In the genomic region with DNA sequence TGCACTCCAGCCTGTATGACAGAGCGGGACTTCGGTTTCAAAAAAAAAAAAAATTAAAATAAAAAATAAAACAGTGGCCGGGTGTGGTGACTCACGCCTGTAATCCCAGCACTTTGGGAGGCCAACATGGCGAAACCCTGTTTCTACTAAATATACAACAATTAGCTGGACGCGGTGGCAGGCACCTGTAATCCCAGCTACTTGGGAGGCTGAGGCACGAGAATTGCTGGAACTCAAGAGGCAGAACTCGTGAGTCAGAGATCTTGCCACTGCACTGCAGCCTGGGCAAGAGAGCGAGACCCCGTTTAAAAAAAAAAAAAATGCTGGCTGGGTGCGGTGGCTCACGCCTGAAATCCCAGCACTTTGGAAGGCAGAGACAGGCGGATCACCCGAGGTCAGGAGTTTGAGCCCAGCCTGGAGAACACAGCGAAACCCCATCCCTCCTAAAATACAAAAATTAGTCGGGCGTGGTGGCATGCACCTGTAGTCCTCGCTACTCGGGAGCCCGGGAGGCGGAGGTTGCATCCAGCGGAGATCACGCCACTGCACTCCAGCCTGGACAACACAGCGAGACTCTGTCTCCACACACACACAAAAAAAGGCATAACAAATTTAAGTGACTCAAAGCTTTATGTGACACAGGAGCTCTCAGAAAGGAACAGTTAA, we compare ENCODE assay signal across 10 cellular contexts. TPM values are rescaled to one million over a fixed set of nuclear protein-coding genes. Genes with fewer than 3 reads are reported as not detected.
DNase-seq lines count a peak whose midpoint lies in the region; ATAC-seq, FAIRE-seq and TF ChIP-seq lines count a peak whose summit lies in the region.
"Had no signal": no experiment of that assay in that cellular context is flagged by ENCODE, and none has a peak within 500 bp of the region (broad histone marks: within the 10 kb centered on the region; RNA-seq: fewer than 3 reads in every experiment).

No MANE protein-coding gene starts in this region.

- intact Hi-C loops in GM12878 (cut with micrococcal nuclease; ENCODE audit: unreplicated experiment): no loop called here

- in situ Hi-C loops in GM12878 (cut with MboI): no loop called here

- no peak overlapping the region for H3K4me3 ChIP-seq in CD8-positive, alpha-beta memory T cell (ENCODE audit: low read length)
- H3K4me3 ChIP-seq in HUES64 (ENCODE audit: low read length) (peak overlapping the region; percentile 94), GM12878 (no peak overlapping the region)

- H3K9ac ChIP-seq in HUES64 (ENCODE audit: low read depth, low read length) (peak overlapping the region; percentile 99; the same call in 1 of the 2 replicates), GM12878 (ENCODE audit: control insufficient read depth, insufficient read depth, low read length) (peak overlapping the region; percentile 91; the same call in 1 of the 2 replicates)

- H3K36me3 Mint-ChIP-seq in CD8-positive, alpha-beta memory T cell: peaks cover 3 to 35% (median 9%) of the 10 kb centered on the region in 3 donors
- H3K36me3 Mint-ChIP-seq in natural killer cell treated with Interleukin-12 subunit alpha and Interleukin-12 subunit beta and Interleukin-15 and Interleukin-18, amount 100 ng/mL, for 72 hours: peaks cover 25% of the 10 kb centered on the region

- ATAC-seq in GM12878: no peak
- no peak for ATAC-seq in natural killer cell treated with Interleukin-12 subunit alpha and Interleukin-12 subunit beta and Interleukin-15 and Interleukin-18, amount 100 ng/mL, for 72 hours
- ATAC-seq in HG02870 (IDR thresholded peaks at IDR 0.05; ENCODE audit: unreplicated experiment): no peak

- no peak for FAIRE-seq in GM12878 (lab: Jason Lieb, UNC)

- no peaks in the 10 kb centered on the region for H3K9me3 ChIP-seq in CD8-positive, alpha-beta memory T cell (ENCODE audit: low read length)
- H3K9me3 ChIP-seq in HUES64 (ENCODE audit: insufficient read depth, low read depth, low read length) (no peaks in the 10 kb centered on the region), GM12878 (replicated peaks; ENCODE audit: control insufficient read depth, insufficient read depth, low read length) (no peaks in the 10 kb centered on the region)

- peak overlapping the region; percentile 41 to 91 (median 67) for H3K4me3 Mint-ChIP-seq in CD8-positive, alpha-beta memory T cell
- H3K4me3 Mint-ChIP-seq in natural killer cell treated with Interleukin-12 subunit alpha and Interleukin-12 subunit beta and Interleukin-15 and Interleukin-18, amount 100 ng/mL, for 72 hours: peak overlapping the region; percentile 38

- TF ChIP-seq RAD21 in GM12878 (IDR thresholded peaks at IDR 0.05; ENCODE audit: insufficient read depth, low read depth, low read length): no peak

- BruUV-seq in GM12878 (replicated peaks; lab: Mats Ljungman, UMichigan): no TSS peak

- H3K4me1 ChIP-seq in CD8-positive, alpha-beta memory T cell (ENCODE audit: insufficient read depth, low read length): peaks cover 38% of the 10 kb centered on the region
- H3K4me1 ChIP-seq in HUES64 (ENCODE audit: insufficient read depth, low read length) (peaks cover 7% of the 10 kb centered on the region), GM12878 (ENCODE audit: control insufficient read depth, insufficient read depth, low read length) (no peaks in the 10 kb centered on the region)

- WGBS in HUES64: 96% methylated on average over 25 of the region's 25 CpGs
- WGBS in GM12878 (ENCODE audit: insufficient coverage, insufficient replicate concordance, low lambda C conversion rate, missing lambda C conversion rate): 93% methylated on average over 23 of the region's 25 CpGs

- H4K20me1 ChIP-seq in GM12878 (ENCODE audit: control insufficient read depth, insufficient read depth): peaks cover 13% of the 10 kb centered on the region; the same call in 1 of the 2 replicates

- no peak for TF ChIP-seq POLR2A in GM12878 (IDR thresholded peaks at IDR 0.05; ENCODE audit: low read depth, low read length)

- SMC1A ChIA-PET in GM12878 (lab: Charles Lee; ENCODE audit: uncharacterized antibody, unreplicated experiment): interaction anchor here (0.6 kb wide), 1 partner anchor 34 kb away, joined by 5 read pairs; no protein-coding TSS in a partner anchor

- H3K27me3 Mint-ChIP-seq in CD8-positive, alpha-beta memory T cell: peaks cover 3 to 11% of the 10 kb centered on the region in 2 donors
- H3K27me3 Mint-ChIP-seq in natural killer cell treated with Interleukin-12 subunit alpha and Interleukin-12 subunit beta and Interleukin-15 and Interleukin-18, amount 100 ng/mL, for 72 hours: no peaks in the 10 kb centered on the region

- H3K27ac Mint-ChIP-seq in CD8-positive, alpha-beta memory T cell: peak overlapping the region in 5 of 8 donors; percentile 52 to 92 (median 59)
- H3K27ac Mint-ChIP-seq in natural killer cell treated with Interleukin-12 subunit alpha and Interleukin-12 subunit beta and Interleukin-15 and Interleukin-18, amount 100 ng/mL, for 72 hours: no peak overlapping the region

- H3K36me3 ChIP-seq in CD8-positive, alpha-beta memory T cell (ENCODE audit: insufficient read depth, low read length): peaks cover 5% of the 10 kb centered on the region
- peaks cover 27% of the 10 kb centered on the region for H3K36me3 ChIP-seq in HUES64 (ENCODE audit: insufficient read depth, low read length)
- peaks cover under 1 to 4% of the 10 kb centered on the region in 2 experiments; a peak in 2 of 4 replicates for H3K36me3 ChIP-seq in GM12878 (ENCODE audit: control insufficient read depth in 2 of 2, insufficient read depth in 2 of 2, low read length in 1 of 2)

- DNase-seq in CD8-positive, alpha-beta memory T cell: no peak
- no peak for DNase-seq in GM12878 (ENCODE audit: low read depth, low spot score)
- no peak for DNase-seq in natural killer cell treated with Interleukin-12 subunit alpha and Interleukin-12 subunit beta and Interleukin-15 and Interleukin-18, amount 100 ng/mL, for 72 hours (ENCODE audit: low spot score)
- DNase-seq in DMS53 treated with DMSO at 0.1 percent for 48 hours (lab: John Stamatoyannopoulos, UW; ENCODE audit: unreplicated experiment): no peak
- DNase-seq in GM10248 (ENCODE audit: extremely low spot score): no peak
- no peak for DNase-seq in NCI-H1092 (lab: John Stamatoyannopoulos, UW)
- DNase-seq: NCI-H1417 treated with DMSO at 0.1 percent for 48 hours had no signal

- RAD21 ChIA-PET in GM12878 (lab: Charles Lee; ENCODE audit: unreplicated experiment): no interaction called here

- H3K9me3 Mint-ChIP-seq in CD8-positive, alpha-beta memory T cell: peaks cover 0 to 6% (median 0%) of the 10 kb centered on the region in 5 donors
- H3K9me3 Mint-ChIP-seq in natural killer cell treated with Interleukin-12 subunit alpha and Interleukin-12 subunit beta and Interleukin-15 and Interleukin-18, amount 100 ng/mL, for 72 hours: no peaks in the 10 kb centered on the region

- no peak for TF ChIP-seq EP300 in GM12878 (IDR thresholded peaks at IDR 0.05; ENCODE audit: borderline replicate concordance in 1 of 2, control insufficient read depth in 1 of 2, low read depth in 2 of 2, low read length in 2 of 2)

- peaks cover 41 to 43% (median 42%) of the 10 kb centered on the region in 3 donors for H3K4me1 Mint-ChIP-seq in CD8-positive, alpha-beta memory T cell
- peaks cover 34 to 48% of the 10 kb centered on the region in 2 donors for H3K4me1 Mint-ChIP-seq in natural killer cell treated with Interleukin-12 subunit alpha and Interleukin-12 subunit beta and Interleukin-15 and Interleukin-18, amount 100 ng/mL, for 72 hours (ENCODE audit: low read depth in 2 of 2)

- peak overlapping the region; percentile 98; the same call in 1 of the 2 replicates for H2AFZ ChIP-seq in GM12878 (ENCODE audit: control insufficient read depth, low read depth, low read length)

- TF ChIP-seq CTCF in GM12878 (IDR thresholded peaks at IDR 0.05 in 2 of 3, conservative IDR thresholded peaks at IDR 0.05 in 1 of 3; ENCODE audit: control insufficient read depth in 2 of 3, extremely low read depth in 1 of 3, insufficient read depth in 1 of 3, low read depth in 3 of 3, low read length in 3 of 3) (no peak), GM10248 (IDR thresholded peaks at IDR 0.05; ENCODE audit: control extremely low read depth, extremely low read depth, low read depth, missing control alignments) (no peak)

- CTCF ChIA-PET in CD8-positive, alpha-beta memory T cell (lab: Charles Lee): no interaction called here
- CTCF ChIA-PET in GM12878 (lab: Yijun Ruan, JAX) (interaction anchor here (1.5 kb wide), 1 partner anchor 19 kb away, joined by 5 read pairs; no protein-coding TSS in a partner anchor), GM10248 (lab: Yijun Ruan, JAX) (interaction anchor here (1.1 to 1.9 kb wide), 2 partner anchors 19 to 32 kb away, joined by 3 to 5 read pairs; no protein-coding TSS in a partner anchor)

- H3K4me2 ChIP-seq in GM12878 (ENCODE audit: control insufficient read depth, insufficient read depth): peak overlapping the region; percentile 85; the same call in 1 of the 2 replicates

- POLR2A ChIA-PET in CD8-positive, alpha-beta memory T cell (lab: Charles Lee): interaction anchor here (0.6 to 1.0 kb wide), 3 partner anchors 11 to 1758 kb away, joined by 3 to 4 read pairs (median 3); partner anchors contain the start of genes BNIP1 and FBXW11
- POLR2A ChIA-PET in GM12878 (lab: Charles Lee): interaction anchor here (0.6 to 1.5 kb wide), 4 partner anchors 9 to 1672 kb away, joined by 3 to 5 read pairs (median 4); no protein-coding TSS in a partner anchor
- POLR2A ChIA-PET in GM10248 (lab: Yijun Ruan, JAX): interaction anchor here (0.5 to 1.0 kb wide), 2 partner anchors 19 to 1581 kb away, joined by 3 read pairs; no protein-coding TSS in a partner anchor

- H3K27ac ChIP-seq in CD8-positive, alpha-beta memory T cell (ENCODE audit: low read depth, low read length): no peak overlapping the region
- H3K27ac ChIP-seq in HUES64 (ENCODE audit: low read depth, low read length) (no peak overlapping the region; the same call in 1 of the 2 replicates), GM12878 (ENCODE audit: control insufficient read depth, insufficient read depth) (no peak overlapping the region)

- H3K27me3 ChIP-seq in CD8-positive, alpha-beta memory T cell (ENCODE audit: insufficient read depth, low read length, poor library complexity, severe bottlenecking): no peaks in the 10 kb centered on the region
- H3K27me3 ChIP-seq in HUES64 (ENCODE audit: insufficient read depth, low read length) (no peaks in the 10 kb centered on the region), GM12878 (replicated peaks in 1 of 2; ENCODE audit: control insufficient read depth in 2 of 2, insufficient read depth in 2 of 2, low read length in 1 of 2) (no peaks in the 10 kb centered on the region)

- peaks cover 37% of the 10 kb centered on the region for H3K79me2 ChIP-seq in GM12878 (ENCODE audit: control insufficient read depth, insufficient read depth, low read length)

RNA-seq across cellular contexts. Expression of gene NPM1, which starts 1.5 kb away (rescaled TPM):
- 1,000 to 10,000 TPM; 4,412 to 4,687 TPM for total RNA-seq in CD8-positive, alpha-beta memory T cell
- polyA plus RNA-seq in CD8-positive, alpha-beta memory T cell: 603 TPM
- 3,673 TPM for polyA plus RNA-seq in HUES64 (2013, experiment 1 of 2)
- polyA plus RNA-seq in HUES64 (2013, experiment 2 of 2): 3,820 TPM
- total RNA-seq in GM12878 (2013; cell fraction: nucleolus; rRNA removed): 425 and 430 TPM in 2 replicates
- total RNA-seq in GM12878 (2014; rRNA removed) (2,837 and 2,926 TPM in 2 replicates), GM12878 (2014; rRNA removed; fragmentation: Illumina TruSeq; extraction: Trizol) (5,396 and 5,466 TPM in 2 replicates), GM12878 (2021) (2,607 and 2,609 TPM in 2 replicates)
- polyA plus RNA-seq in GM12878 (2011; ENCODE audit: low read depth): 1,342 TPM
- polyA plus RNA-seq in GM12878 (2011; rRNA removed) (2,896 and 3,056 TPM in 2 replicates), GM12878 (2014; fragmentation: Illumina TruSeq; extraction: Trizol) (4,943 and 8,358 TPM in 2 replicates), GM12878 (2014; fragmentation: Nextera tagmentation; extraction: Ambion mirVana) (1,000 to 10,000 TPM; 3,742 to 5,105 TPM), GM12878 (2014; rRNA removed) (2,295 and 2,497 TPM in 2 replicates), GM12878 (2016; fragmentation: Nextera tagmentation; extraction: Ambion mirVana) (1,000 to 10,000 TPM; 1,843 to 2,046 TPM)
- polyA plus RNA-seq in GM12878 (2011; cell fraction: cytosol; rRNA removed): 3,501 and 4,381 TPM in 2 replicates
- polyA plus RNA-seq in GM12878 (2011; cell fraction: nucleus; rRNA removed): 735 and 1,933 TPM in 2 replicates
- polyA plus RNA-seq in GM12878 (2012): 4,384 and 5,105 TPM in 2 replicates
- 1,162 and 2,005 TPM in 2 replicates for polyA minus RNA-seq in GM12878 (2011; rRNA and poly(A)+ RNA removed)
- 2,291 and 2,774 TPM in 2 replicates for polyA minus RNA-seq in GM12878 (2011; cell fraction: cytosol; rRNA and poly(A)+ RNA removed)
- 272 and 485 TPM in 2 replicates for polyA minus RNA-seq in GM12878 (2011; cell fraction: nucleus; rRNA and poly(A)+ RNA removed)
- total RNA-seq in natural killer cell treated with Interleukin-12 subunit alpha and Interleukin-12 subunit beta and Interleukin-15 and Interleukin-18, amount 100 ng/mL, for 72 hours: 1,000 to 10,000 TPM; 1,349 to 2,333 TPM

RNA-seq across cellular contexts. Expression of gene FGF18, which starts 33.3 kb away (rescaled TPM):
- total RNA-seq in CD8-positive, alpha-beta memory T cell: under 1 TPM; 0.18 to 0.22 TPM
- not detected for polyA plus RNA-seq in CD8-positive, alpha-beta memory T cell
- polyA plus RNA-seq in HUES64 (2013, experiment 1 of 2): 1.5 TPM
- 2.9 TPM for polyA plus RNA-seq in HUES64 (2013, experiment 2 of 2)
- total RNA-seq in GM12878 (2013; cell fraction: nucleolus; rRNA removed): not detected in 2 replicates
- 0.06 and 0.11 TPM in 2 replicates for total RNA-seq in GM12878 (2014; rRNA removed)
- 0.04 TPM in 1 of 2 replicates, not detected in the other for total RNA-seq in GM12878 (2014; rRNA removed; fragmentation: Illumina TruSeq; extraction: Trizol)
- not detected in 2 replicates for total RNA-seq in GM12878 (2021)
- polyA plus RNA-seq in GM12878 (2011; ENCODE audit: low read depth): not detected
- 0.03 TPM in 1 of 2 replicates, not detected in the other for polyA plus RNA-seq in GM12878 (2011; rRNA removed)
- polyA plus RNA-seq in GM12878 (2011; cell fraction: cytosol; rRNA removed): 0.03 TPM in 1 of 2 replicates, not detected in the other
- polyA plus RNA-seq in GM12878 (2011; cell fraction: nucleus; rRNA removed): 0.09 TPM in 2 replicates
- 0.07 TPM in 1 of 2 replicates, not detected in the other for polyA plus RNA-seq in GM12878 (2012)
- not detected in 2 replicates for polyA plus RNA-seq in GM12878 (2014; fragmentation: Illumina TruSeq; extraction: Trizol)
- polyA plus RNA-seq in GM12878 (2014; fragmentation: Nextera tagmentation; extraction: Ambion mirVana): not detected
- 0.09 TPM in 1 of 2 replicates, not detected in the other for polyA plus RNA-seq in GM12878 (2014; rRNA removed)
- polyA plus RNA-seq in GM12878 (2016; fragmentation: Nextera tagmentation; extraction: Ambion mirVana): under 1 TPM in 1 of 2 experiments, not detected in 1; 0.10 TPM
- not detected in 2 replicates for polyA minus RNA-seq in GM12878 (2011; rRNA and poly(A)+ RNA removed)
- not detected in 2 replicates for polyA minus RNA-seq in GM12878 (2011; cell fraction: cytosol; rRNA and poly(A)+ RNA removed)
- polyA minus RNA-seq in GM12878 (2011; cell fraction: nucleus; rRNA and poly(A)+ RNA removed): not detected in 2 replicates
- total RNA-seq in natural killer cell treated with Interleukin-12 subunit alpha and Interleukin-12 subunit beta and Interleukin-15 and Interleukin-18, amount 100 ng/mL, for 72 hours: under 1 TPM in 1 of 2 donors, not detected in 1; 0.28 TPM
- total RNA-seq: epithelial cell of proximal tubule had no signal

Comparison
In these comparisons a context has a peak if more than half of its experiments do, and no peak if none do; other contexts are left out.
1. H3K27ac Mint-ChIP-seq: peak in CD8-positive, alpha-beta memory T cell (5 of 8); none in natural killer cell treated with Interleukin-12 subunit alpha and Interleukin-12 subunit beta and Interleukin-15 and Interleukin-18, amount 100 ng/mL, for 72 hours (0 of 2).